17 cellular contexts compared by ENCODE assay signal in genomic region chr5:178349607-178350353, GRCh38.
"Had no signal": no experiment of that assay in that cellular context is flagged by ENCODE, and none has a peak within 500 bp of the region (broad histone marks: within the 10 kb centered on the region; RNA-seq: fewer than 3 reads in every experiment).

No MANE protein-coding gene starts in this region.

- H3K27ac Mint-ChIP-seq: activated CD4-positive, alpha-beta T cell treated with anti-CD3 and anti-CD28 coated beads, Interleukin-2, amount 10 ng/mL, durations not matched to agents 24 days and 14 days; activated CD8-positive, alpha-beta T cell treated with anti-CD3 and anti-CD28 coated beads, Interleukin-2, amount 10 ng/mL, durations not matched to agents 7 days and 5 days; activated naive CD4-positive, alpha-beta T cell treated with anti-CD3 and anti-CD28 coated beads, Interleukin-2, amount 50 U/mL, for 72 hours; activated T-cell treated with anti-CD3 and anti-CD28 coated beads, Interleukin-2, amount 50 U/mL, for 72 hours; stimulated activated memory B cell treated with anti-CD40 and anti-IgM and Interleukin-4, amounts not matched to agents 10 μg/mL and 1 μg/mL and 100 μg/mL, for 72 hours; T-helper 2 cell treated with Interferon-gamma antibody and Interleukin-4, amounts not matched to agents 5 μg/mL and 100 μg/mL, for 36 hours had no signal

- H3K27ac ChIP-seq: heart left ventricle, tibial artery had no signal

- H3K9me3 Mint-ChIP-seq: activated CD4-positive, alpha-beta T cell treated with anti-CD3 and anti-CD28 coated beads, Interleukin-2, amount 10 ng/mL, durations not matched to agents 24 days and 14 days; activated naive CD4-positive, alpha-beta T cell treated with anti-CD3 and anti-CD28 coated beads, Interleukin-2, amount 50 U/mL, for 72 hours; activated T-cell treated with anti-CD3 and anti-CD28 coated beads, Interleukin-2, amount 50 U/mL, for 72 hours; naive B cell; stimulated activated memory B cell treated with anti-CD40 and anti-IgM and Interleukin-4, amounts not matched to agents 10 μg/mL and 1 μg/mL and 100 μg/mL, for 72 hours; T-helper 2 cell treated with Interferon-gamma antibody and Interleukin-4, amounts not matched to agents 5 μg/mL and 100 μg/mL, for 36 hours had no signal

- H3K4me1 Mint-ChIP-seq: activated CD4-positive, alpha-beta T cell treated with anti-CD3 and anti-CD28 coated beads, Interleukin-2, amount 10 ng/mL, durations not matched to agents 24 days and 14 days; naive B cell; stimulated activated memory B cell treated with anti-CD40 and anti-IgM and Interleukin-4, amounts not matched to agents 10 μg/mL and 1 μg/mL and 100 μg/mL, for 72 hours had no signal

- H3K27me3 Mint-ChIP-seq: activated CD4-positive, alpha-beta T cell treated with anti-CD3 and anti-CD28 coated beads, Interleukin-2, amount 10 ng/mL, durations not matched to agents 24 days and 14 days had no signal

- H3K4me1 ChIP-seq: tibial artery had no signal

- ATAC-seq: activated CD8-positive, alpha-beta T cell treated with anti-CD3 and anti-CD28 coated beads, Interleukin-2, amount 10 ng/mL, durations not matched to agents 7 days and 5 days; activated naive CD4-positive, alpha-beta T cell treated with anti-CD3 and anti-CD28 coated beads, Interleukin-2, amount 50 U/mL, for 72 hours; activated T-cell treated with anti-CD3 and anti-CD28 coated beads, Interleukin-2, amount 50 U/mL, for 72 hours; heart left ventricle; left colon; stimulated activated memory B cell treated with anti-CD40 and anti-IgM and Interleukin-4, amounts not matched to agents 10 μg/mL and 1 μg/mL and 100 μg/mL, for 72 hours had no signal

- FAIRE-seq: colon, frontal cortex had no signal

- H3K9me3 ChIP-seq: heart left ventricle, tibial artery had no signal

- DNase-seq: activated CD4-positive, alpha-beta T cell treated with anti-CD3 and anti-CD28 coated beads, Interleukin-2, amount 10 ng/mL, durations not matched to agents 24 days and 14 days; activated CD4-positive, CD25-positive, alpha-beta regulatory T cell; activated CD8-positive, alpha-beta memory T cell treated with anti-CD3 and anti-CD28 coated beads, Interleukin-2, amount 50 U/mL, for 4 hours; activated CD8-positive, alpha-beta T cell treated with anti-CD3 and anti-CD28 coated beads, Interleukin-2, amount 10 ng/mL, durations not matched to agents 7 days and 5 days; activated gamma-delta T cell; activated T-cell treated with anti-CD3 and anti-CD28 coated beads, Interleukin-2, amount 50 U/mL, for 72 hours; left colon; naive B cell; stimulated activated CD4-positive, alpha-beta T cell treated with anti-CD3 and anti-CD28 coated beads, Interleukin-12 subunit alpha, Interleukin-12 subunit beta, amount 100 ng/mL, for 4 hours; tibial artery had no signal

- H3K36me3 ChIP-seq: heart left ventricle, tibial artery had no signal

- H3K36me3 Mint-ChIP-seq: activated naive CD4-positive, alpha-beta T cell treated with anti-CD3 and anti-CD28 coated beads, Interleukin-2, amount 50 U/mL, for 72 hours; naive B cell; stimulated activated memory B cell treated with anti-CD40 and anti-IgM and Interleukin-4, amounts not matched to agents 10 μg/mL and 1 μg/mL and 100 μg/mL, for 72 hours had no signal

- H3K4me3 Mint-ChIP-seq: activated CD4-positive, alpha-beta T cell treated with anti-CD3 and anti-CD28 coated beads, Interleukin-2, amount 10 ng/mL, durations not matched to agents 24 days and 14 days; activated CD8-positive, alpha-beta T cell treated with anti-CD3 and anti-CD28 coated beads, Interleukin-2, amount 10 ng/mL, durations not matched to agents 7 days and 5 days; activated T-cell treated with anti-CD3 and anti-CD28 coated beads, Interleukin-2, amount 50 U/mL, for 72 hours; stimulated activated memory B cell treated with anti-CD40 and anti-IgM and Interleukin-4, amounts not matched to agents 10 μg/mL and 1 μg/mL and 100 μg/mL, for 72 hours; T-helper 2 cell treated with Interferon-gamma antibody and Interleukin-4, amounts not matched to agents 5 μg/mL and 100 μg/mL, for 36 hours had no signal

- H3K4me3 ChIP-seq: heart left ventricle, lung, tibial artery had no signal
